ENCODE assay signal across 9 cellular contexts in genomic region chr6:53179961-53180651, GRCh38. TPM values are rescaled to one million over a fixed set of nuclear protein-coding genes. Genes with fewer than 3 reads are reported as not detected.
DNase-seq lines count a peak whose midpoint lies in the region; ATAC-seq and TF ChIP-seq lines count a peak whose summit lies in the region.
"Had no signal": no experiment of that assay in that cellular context is flagged by ENCODE, and none has a peak within 500 bp of the region (broad histone marks: within the 10 kb centered on the region; RNA-seq: fewer than 3 reads in every experiment).

No MANE protein-coding gene starts in this region.

- H3K27me3 Mint-ChIP-seq in activated naive CD4-positive, alpha-beta T cell treated with anti-CD3 and anti-CD28 coated beads, Interleukin-2, amount 50 U/mL, for 24 hours = no peaks in the 10 kb centered on the region
- H3K27me3 Mint-ChIP-seq in T-helper 1 cell treated with Interleukin-12 subunit alpha and Interleukin-12 subunit beta and Interleukin-4 antibody, amounts not matched to agents 30 μg/mL and 1 μg/mL, for 36 hours (ENCODE audit: low read depth) = no peaks in the 10 kb centered on the region
- H3K27me3 Mint-ChIP-seq: CD8-positive, alpha-beta memory T cell had no signal

- 45% methylated on average over 8 of the region's 8 CpGs for WGBS in thymus

- H3K36me3 Mint-ChIP-seq in activated naive CD4-positive, alpha-beta T cell treated with anti-CD3 and anti-CD28 coated beads, Interleukin-2, amount 50 U/mL, for 24 hours = no peaks in the 10 kb centered on the region
- no peaks in the 10 kb centered on the region for H3K36me3 Mint-ChIP-seq in T-helper 1 cell treated with Interleukin-12 subunit alpha and Interleukin-12 subunit beta and Interleukin-4 antibody, amounts not matched to agents 30 μg/mL and 1 μg/mL, for 36 hours (ENCODE audit: low read depth)

- H3K27ac ChIP-seq in thymus (ENCODE audit: low read depth) = peak overlapping the region; percentile 75

- ATAC-seq in HG03460 (IDR thresholded peaks at IDR 0.05; ENCODE audit: unreplicated experiment) = no peak

- H3K4me3 ChIP-seq in fibroblast of the aortic adventitia (ENCODE audit: low read depth, low read length) (no peak overlapping the region), thymus (ENCODE audit: low read length) (no peak overlapping the region)

- no peak for DNase-seq in activated naive CD4-positive, alpha-beta T cell treated with Interleukin-2 at 50 U/mL for 16 hours
- DNase-seq in fibroblast of the aortic adventitia (ENCODE audit: low read depth) (peak; percentile 51), A172 (ENCODE audit: low spot score) (no peak)
- no peak for DNase-seq in activated effector memory CD4-positive, alpha-beta T cell treated with anti-CD3 and anti-CD28 coated beads, Interleukin-2, amount 50 U/mL, for 16 hours

- no peaks in the 10 kb centered on the region for H3K9me3 ChIP-seq in thymus (ENCODE audit: control insufficient read depth)

- H3K4me1 ChIP-seq in thymus (ENCODE audit: control insufficient read depth, insufficient read depth, low read length) = peaks cover 4% of the 10 kb centered on the region

- no peaks in the 10 kb centered on the region for H3K27me3 ChIP-seq in thymus (ENCODE audit: control insufficient read depth, insufficient read depth)

- H3K4me3 Mint-ChIP-seq in activated naive CD4-positive, alpha-beta T cell treated with anti-CD3 and anti-CD28 coated beads, Interleukin-2, amount 50 U/mL, for 24 hours = peak overlapping the region; percentile 40
- H3K4me3 Mint-ChIP-seq in T-helper 1 cell treated with Interleukin-12 subunit alpha and Interleukin-12 subunit beta and Interleukin-4 antibody, amounts not matched to agents 30 μg/mL and 1 μg/mL, for 36 hours = no peak overlapping the region
- H3K4me3 Mint-ChIP-seq: CD8-positive, alpha-beta memory T cell had no signal

- no peak for TF ChIP-seq CTCF in fibroblast of the aortic adventitia (IDR thresholded peaks at IDR 0.05; ENCODE audit: insufficient read depth, low read length)

- no peaks in the 10 kb centered on the region for H3K36me3 ChIP-seq in thymus (ENCODE audit: control insufficient read depth, insufficient read depth)

- H3K9me3 Mint-ChIP-seq in activated naive CD4-positive, alpha-beta T cell treated with anti-CD3 and anti-CD28 coated beads, Interleukin-2, amount 50 U/mL, for 24 hours = no peaks in the 10 kb centered on the region
- no peaks in the 10 kb centered on the region for H3K9me3 Mint-ChIP-seq in T-helper 1 cell treated with Interleukin-12 subunit alpha and Interleukin-12 subunit beta and Interleukin-4 antibody, amounts not matched to agents 30 μg/mL and 1 μg/mL, for 36 hours
- H3K9me3 Mint-ChIP-seq: CD8-positive, alpha-beta memory T cell had no signal

- H3K27ac Mint-ChIP-seq in activated naive CD4-positive, alpha-beta T cell treated with anti-CD3 and anti-CD28 coated beads, Interleukin-2, amount 50 U/mL, for 24 hours = peak overlapping the region; percentile 86
- peak overlapping the region; percentile 73 for H3K27ac Mint-ChIP-seq in T-helper 1 cell treated with Interleukin-12 subunit alpha and Interleukin-12 subunit beta and Interleukin-4 antibody, amounts not matched to agents 30 μg/mL and 1 μg/mL, for 36 hours

- H3K4me1 Mint-ChIP-seq in activated naive CD4-positive, alpha-beta T cell treated with anti-CD3 and anti-CD28 coated beads, Interleukin-2, amount 50 U/mL, for 24 hours = peaks cover 29% of the 10 kb centered on the region
- peaks cover 5% of the 10 kb centered on the region for H3K4me1 Mint-ChIP-seq in T-helper 1 cell treated with Interleukin-12 subunit alpha and Interleukin-12 subunit beta and Interleukin-4 antibody, amounts not matched to agents 30 μg/mL and 1 μg/mL, for 36 hours (ENCODE audit: low read depth)

RNA-seq across cellular contexts. Expression of gene GCM1, which starts 31.5 kb away (rescaled TPM):
- total RNA-seq in fibroblast of the aortic adventitia (ENCODE audit: low replicate concordance) = under 0.01 TPM in 1 of 2 replicates, not detected in the other
- polyA plus RNA-seq in thymus = 0.23 TPM
- not detected in 2 replicates for total RNA-seq in A172 (2014; rRNA removed; shearing (Covaris generic))
- total RNA-seq: CD8-positive, alpha-beta memory T cell had no signal
- polyA plus RNA-seq: CD8-positive, alpha-beta memory T cell had no signal
